In genomic region chr3:49669352-49669751, GRCh38 we compare ENCODE assay signal across 13 cellular contexts. TPM values are rescaled to one million over a fixed set of nuclear protein-coding genes. Genes with fewer than 3 reads are reported as not detected.
DNase-seq lines count a peak whose midpoint lies in the region; ATAC-seq, FAIRE-seq and TF ChIP-seq lines count a peak whose summit lies in the region.
"Had no signal": no experiment of that assay in that cellular context is flagged by ENCODE, and none has a peak within 500 bp of the region (broad histone marks: within the 10 kb centered on the region; RNA-seq: fewer than 3 reads in every experiment).

No MANE protein-coding gene starts in this region.

- ATAC-seq in A549 (no peak), HepG2 (no peak), SK-N-SH treated with all-trans-retinoic acid at 6 μM for 48 hours (no peak), GM21576 (IDR thresholded peaks at IDR 0.05; ENCODE audit: unreplicated experiment) (no peak)

- TF ChIP-seq EP300 in A549 (IDR thresholded peaks at IDR 0.05) (no peak), HepG2 (IDR thresholded peaks at IDR 0.05; ENCODE audit: low read depth in 2 of 2, low read length in 2 of 2) (no peak), HepG2 (CRISPR knock-in tag; IDR thresholded peaks at IDR 0.05; ENCODE audit: borderline replicate concordance) (no peak)

- intact Hi-C loops in HepG2 (cut with micrococcal nuclease; ENCODE audit: unreplicated experiment), result loop anchor here (5.0 kb wide), 1 partner anchor 82 kb away; no protein-coding TSS in a partner anchor

- H3K79me2 ChIP-seq in HepG2 (ENCODE audit: insufficient read depth, low read length) (no peaks in the 10 kb centered on the region), osteoblast (ENCODE audit: insufficient read depth, low read length) (peaks cover 6% of the 10 kb centered on the region)

- H4K20me1 ChIP-seq in HepG2 (ENCODE audit: insufficient read depth, low read length) (no peaks in the 10 kb centered on the region), osteoblast (ENCODE audit: insufficient read depth, low read length) (peaks cover 9% of the 10 kb centered on the region)

- H2AFZ ChIP-seq in HepG2 (ENCODE audit: low read length) (no peak overlapping the region), osteoblast (ENCODE audit: low read length) (no peak overlapping the region)
- H2AFZ ChIP-seq: GM23248 had no signal

- WGBS in A549 (ENCODE audit: missing lambda C conversion rate), result no CpG with 5 or more reads among the region's 3 CpGs
- WGBS in HepG2 (ENCODE audit: low lambda C conversion rate), result 87% methylated on average over 3 of the region's 3 CpGs

- no TSS peak for BruUV-seq in HepG2 (replicated peaks; lab: Mats Ljungman, UMichigan)

- no peak for TF ChIP-seq RAD21 in A549 (conservative IDR thresholded peaks at IDR 0.05 in 1 of 2, IDR thresholded peaks at IDR 0.05 in 1 of 2)
- no peak for TF ChIP-seq RAD21 in HepG2 (CRISPR knock-in tag; IDR thresholded peaks at IDR 0.05)

- H3K4me2 ChIP-seq in A549 (peak overlapping the region; percentile 70), HepG2 (ENCODE audit: low read depth, low read length) (no peak overlapping the region), osteoblast (ENCODE audit: insufficient read depth, low read length) (no peak overlapping the region)

- no peaks in the 10 kb centered on the region for H3K9me3 ChIP-seq in A549
- no peaks in the 10 kb centered on the region for H3K9me3 ChIP-seq in HepG2 (ENCODE audit: low read length)
- H3K9me3 ChIP-seq in osteoblast (ENCODE audit: low read depth, low read length), result no peaks in the 10 kb centered on the region
- H3K9me3 ChIP-seq: BLaER1 had no signal

- H3K4me3 ChIP-seq in A549 (no peak overlapping the region), HepG2 (replicated peaks in 1 of 3; ENCODE audit: insufficient read depth in 1 of 3, low read depth in 2 of 3, low read length in 3 of 3) (no peak overlapping the region), osteoblast (ENCODE audit: insufficient read depth, low read length) (no peak overlapping the region)
- H3K4me3 ChIP-seq: BLaER1, GM23248 had no signal

- H3K36me3 ChIP-seq in HepG2 (replicated peaks in 1 of 2; ENCODE audit: control insufficient read depth in 1 of 2, insufficient read depth in 2 of 2, low read length in 2 of 2) (no peaks in the 10 kb centered on the region), osteoblast (ENCODE audit: insufficient read depth, low read length) (no peaks in the 10 kb centered on the region)
- H3K36me3 ChIP-seq: BLaER1 had no signal

- in situ Hi-C loops in HepG2 (cut with HindIII; ENCODE audit: extremely low pct_ligation_motif_present, low pct_unique_long_range_greater_than_20kb), result no loop called here

- no peak for DNase-seq in A549 (ENCODE audit: low read depth in 1 of 2, low spot score in 1 of 2)
- no peak for DNase-seq in RWPE1 (ENCODE audit: low spot score)
- DNase-seq in HepG2 (ENCODE audit: low spot score), result no peak
- DNase-seq in osteoblast (ENCODE audit: insufficient read length, low spot score, missing footprints), result peak; percentile 78
- DNase-seq in occipital lobe (lab: John Stamatoyannopoulos, UW), result no peak
- DNase-seq in NCI-H2081 (lab: John Stamatoyannopoulos, UW), result no peak
- DNase-seq: AML-193, H7 had no signal

- H3K27me3 ChIP-seq in HepG2 (ENCODE audit: control insufficient read depth in 1 of 2, insufficient read depth in 2 of 2, low read length in 2 of 2) (no peaks in the 10 kb centered on the region), osteoblast (ENCODE audit: insufficient read depth, low read length) (peaks cover 3% of the 10 kb centered on the region)
- H3K27me3 ChIP-seq: BLaER1 had no signal

- H3K4me1 ChIP-seq in A549, result peaks cover 26% of the 10 kb centered on the region
- peaks cover 89% of the 10 kb centered on the region for H3K4me1 ChIP-seq in HepG2 (ENCODE audit: insufficient read depth, low read length)
- H3K4me1 ChIP-seq in osteoblast (ENCODE audit: insufficient read depth, low read length), result peaks cover 19% of the 10 kb centered on the region

- CTCF ChIA-PET in A549 (lab: Yijun Ruan, JAX), result interaction anchor here (1.0 to 5.4 kb wide), 3 partner anchors 13 to 131 kb away, joined by 4 to 210 read pairs (median 26); partner anchors contain the start of gene BSN
- CTCF ChIA-PET in RWPE1 (lab: Yijun Ruan, JAX), result no interaction called here
- CTCF ChIA-PET in HepG2 (lab: Yijun Ruan, JAX; ENCODE audit: low intra/inter-chr PET ratio, low total read pairs), result interaction anchor here (0.8 kb wide), 1 partner anchor 130 kb away, joined by 4 read pairs; no protein-coding TSS in a partner anchor

- H3K27ac ChIP-seq in A549 (peak overlapping the region in 1 of 2 experiments; percentile 67; a peak in 3 of 6 replicates), RWPE1 (peak overlapping the region; percentile 87), HepG2 (ENCODE audit: extremely low read length, insufficient read depth, low read length) (peak overlapping the region; percentile 45), osteoblast (ENCODE audit: low read depth, low read length) (no peak overlapping the region)
- H3K27ac ChIP-seq: 22Rv1, BLaER1, GM23248 had no signal

- no peak overlapping the region for H3K9ac ChIP-seq in HepG2 (ENCODE audit: insufficient read depth, low read depth, low read length)
- H3K9ac ChIP-seq: BLaER1, GM23248 had no signal

- TF ChIP-seq POLR2A in A549 (IDR thresholded peaks at IDR 0.05; ENCODE audit: low read length) (no peak), HepG2 (IDR thresholded peaks at IDR 0.05; ENCODE audit: insufficient read depth in 1 of 2, low read depth in 2 of 2, low read length in 2 of 2) (no peak)

- POLR2A ChIA-PET in A549 (lab: Yijun Ruan, JAX) (interaction anchor here (1.5 kb wide), 1 partner anchor 130 kb away, joined by 4 read pairs; no protein-coding TSS in a partner anchor), RWPE1 (lab: Yijun Ruan, JAX; ENCODE audit: low non-redundant PET) (no interaction called here), HepG2 (lab: Yijun Ruan, JAX) (interaction anchor here (0.8 to 2.0 kb wide), 3 partner anchors 115 to 132 kb away, joined by 5 to 28 read pairs (median 5); partner anchors contain the start of gene BSN)

- FAIRE-seq in A549 (lab: Jason Lieb, UNC), result no peak
- no peak for FAIRE-seq in HepG2 (lab: Jason Lieb, UNC)

- TF ChIP-seq CTCF in A549 (IDR thresholded peaks at IDR 0.05) (no peak), RWPE1 (conservative IDR thresholded peaks at IDR 0.05; ENCODE audit: low read depth) (no peak), HepG2 (CRISPR knock-in tag; IDR thresholded peaks at IDR 0.05) (no peak), osteoblast (IDR thresholded peaks at IDR 0.05; ENCODE audit: extremely low read depth, low read depth, low read length) (no peak)

RNA-seq across cellular contexts. Expression of gene APEH, which starts 4.8 kb away (rescaled TPM):
- polyA plus RNA-seq in A549 (2011; rRNA removed) (60.8 and 74.9 TPM in 2 replicates), A549 (2017; fragmentation: RNase III; extraction: RNeasy Plus Mini Kit Qiagen cat#74134 plus additional on column Dnase treatment) (57.9 to 66.9 TPM (median 64.9 TPM) in 3 replicates), HepG2 (2011; rRNA removed) (116 and 123 TPM in 2 replicates)
- polyA plus RNA-seq in A549 (2012; cell fraction: cytosol; rRNA removed), result 66.5 and 81.7 TPM in 2 replicates
- 122 and 140 TPM in 2 replicates for polyA plus RNA-seq in A549 (2012; cell fraction: nucleus; rRNA removed)
- 178 and 189 TPM in 2 replicates for polyA minus RNA-seq in A549 (2011; rRNA and poly(A)+ RNA removed)
- total RNA-seq in HepG2 (2016; rRNA removed; fragmentation: Illumina TruSeq; extraction: Trizol) (116 and 130 TPM in 2 replicates), osteoblast (98.8 and 101 TPM in 2 replicates), occipital lobe (65.4 TPM)
- total RNA-seq in HepG2 (2016; cell fraction: cytosol; rRNA removed; fragmentation: Illumina TruSeq; extraction: Trizol; ENCODE audit: low read depth), result 32.8 and 39.1 TPM in 2 replicates
- 118 and 134 TPM in 2 replicates for total RNA-seq in HepG2 (2016; cell fraction: insoluble cytoplasmic fraction; rRNA removed; fragmentation: Illumina TruSeq; extraction: Trizol)
- 57.5 and 60.4 TPM in 2 replicates for total RNA-seq in HepG2 (2016; cell fraction: membrane; rRNA removed; fragmentation: Illumina TruSeq; extraction: Trizol)
- total RNA-seq in HepG2 (2016; cell fraction: nucleus; rRNA removed; fragmentation: Illumina TruSeq; extraction: Trizol), result 99.4 and 109 TPM in 2 replicates
- polyA plus RNA-seq in HepG2 (2011; cell fraction: cytosol; rRNA removed), result 95.0 and 116 TPM in 2 replicates
- polyA plus RNA-seq in HepG2 (2011; cell fraction: nucleus; rRNA removed), result 227 and 231 TPM in 2 replicates
- 110 and 113 TPM in 2 replicates for polyA plus RNA-seq in HepG2 (2012)
- 22.6 and 23.9 TPM in 2 replicates for polyA plus RNA-seq in HepG2 (2016; cell fraction: cytosol; fragmentation: Illumina TruSeq; extraction: Trizol; ENCODE audit: low read depth)
- 87.5 and 96.0 TPM in 2 replicates for polyA plus RNA-seq in HepG2 (2016; cell fraction: insoluble cytoplasmic fraction; fragmentation: Illumina TruSeq; extraction: Trizol; ENCODE audit: low read depth)
- polyA plus RNA-seq in HepG2 (2016; cell fraction: membrane; fragmentation: Illumina TruSeq; extraction: Trizol; ENCODE audit: low read depth), result 27.9 and 31.1 TPM in 2 replicates
- 137 and 152 TPM in 2 replicates for polyA plus RNA-seq in HepG2 (2016; cell fraction: nucleus; fragmentation: Illumina TruSeq; extraction: Trizol; ENCODE audit: insufficient read depth, low read depth)
- 481 and 533 TPM in 2 replicates for polyA minus RNA-seq in HepG2 (2011; rRNA and poly(A)+ RNA removed; ENCODE audit: low replicate concordance)
- polyA minus RNA-seq in HepG2 (2011; cell fraction: cytosol; rRNA and poly(A)+ RNA removed), result 94.8 and 99.0 TPM in 2 replicates
- 120 and 143 TPM in 2 replicates for polyA minus RNA-seq in HepG2 (2011; cell fraction: nucleus; rRNA and poly(A)+ RNA removed)

RNA-seq across cellular contexts. Expression of gene MST1, which starts 19.9 kb away (rescaled TPM):
- polyA plus RNA-seq in A549 (2011; rRNA removed) (3.6 and 5.0 TPM in 2 replicates), A549 (2017; fragmentation: RNase III; extraction: RNeasy Plus Mini Kit Qiagen cat#74134 plus additional on column Dnase treatment) (3.2 to 6.9 TPM (median 4.9 TPM) in 3 replicates), HepG2 (2011; rRNA removed) (452 and 686 TPM in 2 replicates)
- 1.8 and 2.0 TPM in 2 replicates for polyA plus RNA-seq in A549 (2012; cell fraction: cytosol; rRNA removed)
- polyA plus RNA-seq in A549 (2012; cell fraction: nucleus; rRNA removed), result 38.0 and 40.8 TPM in 2 replicates
- 2.6 and 2.8 TPM in 2 replicates for polyA minus RNA-seq in A549 (2011; rRNA and poly(A)+ RNA removed)
- total RNA-seq in HepG2 (2016; rRNA removed; fragmentation: Illumina TruSeq; extraction: Trizol) (26.7 and 189 TPM in 2 replicates), osteoblast (6.5 and 6.9 TPM in 2 replicates), occipital lobe (7.5 TPM)
- 15.3 and 18.3 TPM in 2 replicates for total RNA-seq in HepG2 (2016; cell fraction: cytosol; rRNA removed; fragmentation: Illumina TruSeq; extraction: Trizol; ENCODE audit: low read depth)
- total RNA-seq in HepG2 (2016; cell fraction: insoluble cytoplasmic fraction; rRNA removed; fragmentation: Illumina TruSeq; extraction: Trizol), result 25.3 and 197 TPM in 2 replicates
- total RNA-seq in HepG2 (2016; cell fraction: membrane; rRNA removed; fragmentation: Illumina TruSeq; extraction: Trizol), result 14.6 and 16.5 TPM in 2 replicates
- 267 and 300 TPM in 2 replicates for total RNA-seq in HepG2 (2016; cell fraction: nucleus; rRNA removed; fragmentation: Illumina TruSeq; extraction: Trizol)
- polyA plus RNA-seq in HepG2 (2011; cell fraction: cytosol; rRNA removed), result 174 and 178 TPM in 2 replicates
- 7,383 and 7,818 TPM in 2 replicates for polyA plus RNA-seq in HepG2 (2011; cell fraction: nucleus; rRNA removed)
- polyA plus RNA-seq in HepG2 (2012), result 313 and 330 TPM in 2 replicates
- polyA plus RNA-seq in HepG2 (2016; cell fraction: cytosol; fragmentation: Illumina TruSeq; extraction: Trizol; ENCODE audit: low read depth), result 6.2 and 6.6 TPM in 2 replicates
- 20.9 and 21.3 TPM in 2 replicates for polyA plus RNA-seq in HepG2 (2016; cell fraction: insoluble cytoplasmic fraction; fragmentation: Illumina TruSeq; extraction: Trizol; ENCODE audit: low read depth)
- polyA plus RNA-seq in HepG2 (2016; cell fraction: membrane; fragmentation: Illumina TruSeq; extraction: Trizol; ENCODE audit: low read depth), result 9.6 and 10.0 TPM in 2 replicates
- polyA plus RNA-seq in HepG2 (2016; cell fraction: nucleus; fragmentation: Illumina TruSeq; extraction: Trizol; ENCODE audit: insufficient read depth, low read depth), result 695 and 762 TPM in 2 replicates
- 3.2 and 148 TPM in 2 replicates for polyA minus RNA-seq in HepG2 (2011; rRNA and poly(A)+ RNA removed; ENCODE audit: low replicate concordance)
- polyA minus RNA-seq in HepG2 (2011; cell fraction: cytosol; rRNA and poly(A)+ RNA removed), result 42.2 and 50.5 TPM in 2 replicates
- 323 and 384 TPM in 2 replicates for polyA minus RNA-seq in HepG2 (2011; cell fraction: nucleus; rRNA and poly(A)+ RNA removed)

RNA-seq across cellular contexts. Expression of gene RNF123, which starts 20.0 kb away (rescaled TPM):
- 14.4 and 21.3 TPM in 2 replicates for polyA plus RNA-seq in A549 (2011; rRNA removed)
- polyA plus RNA-seq in A549 (2012; cell fraction: cytosol; rRNA removed), result 26.4 and 33.3 TPM in 2 replicates
- polyA plus RNA-seq in A549 (2012; cell fraction: nucleus; rRNA removed), result 108 and 136 TPM in 2 replicates
- 12.9 to 16.1 TPM (median 16.0 TPM) in 3 replicates for polyA plus RNA-seq in A549 (2017; fragmentation: RNase III; extraction: RNeasy Plus Mini Kit Qiagen cat#74134 plus additional on column Dnase treatment)
- polyA minus RNA-seq in A549 (2011; rRNA and poly(A)+ RNA removed), result 29.7 and 31.8 TPM in 2 replicates
- total RNA-seq in HepG2 (2016; rRNA removed; fragmentation: Illumina TruSeq; extraction: Trizol), result 16.1 and 29.9 TPM in 2 replicates
- 7.6 and 8.9 TPM in 2 replicates for total RNA-seq in HepG2 (2016; cell fraction: cytosol; rRNA removed; fragmentation: Illumina TruSeq; extraction: Trizol; ENCODE audit: low read depth)
- total RNA-seq in HepG2 (2016; cell fraction: insoluble cytoplasmic fraction; rRNA removed; fragmentation: Illumina TruSeq; extraction: Trizol), result 12.8 and 27.1 TPM in 2 replicates
- 10.8 and 12.7 TPM in 2 replicates for total RNA-seq in HepG2 (2016; cell fraction: membrane; rRNA removed; fragmentation: Illumina TruSeq; extraction: Trizol)
- total RNA-seq in HepG2 (2016; cell fraction: nucleus; rRNA removed; fragmentation: Illumina TruSeq; extraction: Trizol), result 28.7 and 34.7 TPM in 2 replicates
- polyA plus RNA-seq in HepG2 (2011; rRNA removed), result 82.2 and 91.9 TPM in 2 replicates
- polyA plus RNA-seq in HepG2 (2011; cell fraction: cytosol; rRNA removed), result 37.9 and 55.2 TPM in 2 replicates
- polyA plus RNA-seq in HepG2 (2011; cell fraction: nucleus; rRNA removed), result 455 and 594 TPM in 2 replicates
- 27.9 and 34.2 TPM in 2 replicates for polyA plus RNA-seq in HepG2 (2012)
- 8.1 and 10.5 TPM in 2 replicates for polyA plus RNA-seq in HepG2 (2016; cell fraction: cytosol; fragmentation: Illumina TruSeq; extraction: Trizol; ENCODE audit: low read depth)
- 17.1 and 25.1 TPM in 2 replicates for polyA plus RNA-seq in HepG2 (2016; cell fraction: insoluble cytoplasmic fraction; fragmentation: Illumina TruSeq; extraction: Trizol; ENCODE audit: low read depth)
- polyA plus RNA-seq in HepG2 (2016; cell fraction: membrane; fragmentation: Illumina TruSeq; extraction: Trizol; ENCODE audit: low read depth), result 14.9 and 15.8 TPM in 2 replicates
- 108 and 116 TPM in 2 replicates for polyA plus RNA-seq in HepG2 (2016; cell fraction: nucleus; fragmentation: Illumina TruSeq; extraction: Trizol; ENCODE audit: insufficient read depth, low read depth)
- polyA minus RNA-seq in HepG2 (2011; rRNA and poly(A)+ RNA removed; ENCODE audit: low replicate concordance), result 88.9 and 105 TPM in 2 replicates
- 26.2 and 30.5 TPM in 2 replicates for polyA minus RNA-seq in HepG2 (2011; cell fraction: cytosol; rRNA and poly(A)+ RNA removed)
- polyA minus RNA-seq in HepG2 (2011; cell fraction: nucleus; rRNA and poly(A)+ RNA removed), result 55.9 and 56.4 TPM in 2 replicates
- 25.0 and 33.3 TPM in 2 replicates for total RNA-seq in osteoblast
- total RNA-seq in occipital lobe, result 23.2 TPM

RNA-seq across cellular contexts. Expression of gene AMIGO3, which starts 50.1 kb away (rescaled TPM):
- polyA plus RNA-seq in A549 (2011; rRNA removed) (0.03 TPM in 1 of 2 replicates, not detected in the other), A549 (2017; fragmentation: RNase III; extraction: RNeasy Plus Mini Kit Qiagen cat#74134 plus additional on column Dnase treatment) (0.13 TPM in 1 of 3 replicates, not detected in the others), HepG2 (2011; rRNA removed) (0.21 TPM in 1 of 2 replicates, not detected in the other)
- polyA plus RNA-seq in A549 (2012; cell fraction: cytosol; rRNA removed), result 0.26 and 0.88 TPM in 2 replicates
- polyA plus RNA-seq in A549 (2012; cell fraction: nucleus; rRNA removed), result 7.5 and 14.5 TPM in 2 replicates
- 0.34 TPM in 1 of 2 replicates, not detected in the other for polyA minus RNA-seq in A549 (2011; rRNA and poly(A)+ RNA removed)
- total RNA-seq in HepG2 (2016; rRNA removed; fragmentation: Illumina TruSeq; extraction: Trizol) (0.35 TPM in 1 of 2 replicates, not detected in the other), osteoblast (0.29 and 1.8 TPM in 2 replicates), occipital lobe (0.78 TPM)
- 0.18 and 0.51 TPM in 2 replicates for total RNA-seq in HepG2 (2016; cell fraction: cytosol; rRNA removed; fragmentation: Illumina TruSeq; extraction: Trizol; ENCODE audit: low read depth)
- 0.13 and 0.45 TPM in 2 replicates for total RNA-seq in HepG2 (2016; cell fraction: insoluble cytoplasmic fraction; rRNA removed; fragmentation: Illumina TruSeq; extraction: Trizol)
- total RNA-seq in HepG2 (2016; cell fraction: membrane; rRNA removed; fragmentation: Illumina TruSeq; extraction: Trizol), result 0.19 TPM in 1 of 2 replicates, not detected in the other
- total RNA-seq in HepG2 (2016; cell fraction: nucleus; rRNA removed; fragmentation: Illumina TruSeq; extraction: Trizol), result not detected in 2 replicates
- 0.03 and 0.07 TPM in 2 replicates for polyA plus RNA-seq in HepG2 (2011; cell fraction: cytosol; rRNA removed)
- polyA plus RNA-seq in HepG2 (2011; cell fraction: nucleus; rRNA removed), result 3.1 and 7.8 TPM in 2 replicates
- polyA plus RNA-seq in HepG2 (2012), result 0.36 TPM in 1 of 2 replicates, not detected in the other
- 0.40 and 0.44 TPM in 2 replicates for polyA plus RNA-seq in HepG2 (2016; cell fraction: cytosol; fragmentation: Illumina TruSeq; extraction: Trizol; ENCODE audit: low read depth)
- polyA plus RNA-seq in HepG2 (2016; cell fraction: insoluble cytoplasmic fraction; fragmentation: Illumina TruSeq; extraction: Trizol; ENCODE audit: low read depth), result 0.73 and 0.79 TPM in 2 replicates
- polyA plus RNA-seq in HepG2 (2016; cell fraction: membrane; fragmentation: Illumina TruSeq; extraction: Trizol; ENCODE audit: low read depth), result 0.40 and 0.43 TPM in 2 replicates
- polyA plus RNA-seq in HepG2 (2016; cell fraction: nucleus; fragmentation: Illumina TruSeq; extraction: Trizol; ENCODE audit: insufficient read depth, low read depth), result 0.53 and 1.7 TPM in 2 replicates
- 1.8 and 3.5 TPM in 2 replicates for polyA minus RNA-seq in HepG2 (2011; rRNA and poly(A)+ RNA removed; ENCODE audit: low replicate concordance)
- polyA minus RNA-seq in HepG2 (2011; cell fraction: cytosol; rRNA and poly(A)+ RNA removed), result 0.26 and 0.30 TPM in 2 replicates
- polyA minus RNA-seq in HepG2 (2011; cell fraction: nucleus; rRNA and poly(A)+ RNA removed), result 0.75 and 2.1 TPM in 2 replicates
- total RNA-seq: GM23248 had no signal

RNA-seq across cellular contexts. Expression of gene GMPPB, which starts 54.4 kb away (rescaled TPM):
- polyA plus RNA-seq in A549 (2011; rRNA removed) (12.2 and 12.9 TPM in 2 replicates), A549 (2017; fragmentation: RNase III; extraction: RNeasy Plus Mini Kit Qiagen cat#74134 plus additional on column Dnase treatment) (22.1 to 26.9 TPM (median 24.1 TPM) in 3 replicates), HepG2 (2011; rRNA removed) (6.5 and 9.1 TPM in 2 replicates)
- 23.8 and 27.3 TPM in 2 replicates for polyA plus RNA-seq in A549 (2012; cell fraction: cytosol; rRNA removed)
- polyA plus RNA-seq in A549 (2012; cell fraction: nucleus; rRNA removed), result 44.8 and 45.3 TPM in 2 replicates
- 20.8 and 22.9 TPM in 2 replicates for polyA minus RNA-seq in A549 (2011; rRNA and poly(A)+ RNA removed)
- total RNA-seq in HepG2 (2016; rRNA removed; fragmentation: Illumina TruSeq; extraction: Trizol) (21.7 and 23.1 TPM in 2 replicates), osteoblast (17.4 and 21.0 TPM in 2 replicates), occipital lobe (10.6 TPM)
- 3.9 and 5.4 TPM in 2 replicates for total RNA-seq in HepG2 (2016; cell fraction: cytosol; rRNA removed; fragmentation: Illumina TruSeq; extraction: Trizol; ENCODE audit: low read depth)
- total RNA-seq in HepG2 (2016; cell fraction: insoluble cytoplasmic fraction; rRNA removed; fragmentation: Illumina TruSeq; extraction: Trizol), result 21.2 and 23.8 TPM in 2 replicates
- total RNA-seq in HepG2 (2016; cell fraction: membrane; rRNA removed; fragmentation: Illumina TruSeq; extraction: Trizol), result 7.3 and 8.9 TPM in 2 replicates
- 14.9 and 16.7 TPM in 2 replicates for total RNA-seq in HepG2 (2016; cell fraction: nucleus; rRNA removed; fragmentation: Illumina TruSeq; extraction: Trizol)
- 6.3 and 8.4 TPM in 2 replicates for polyA plus RNA-seq in HepG2 (2011; cell fraction: cytosol; rRNA removed)
- polyA plus RNA-seq in HepG2 (2011; cell fraction: nucleus; rRNA removed), result 15.5 and 21.5 TPM in 2 replicates
- 4.8 and 5.8 TPM in 2 replicates for polyA plus RNA-seq in HepG2 (2012)
- polyA plus RNA-seq in HepG2 (2016; cell fraction: cytosol; fragmentation: Illumina TruSeq; extraction: Trizol; ENCODE audit: low read depth), result 3.3 and 3.7 TPM in 2 replicates
- polyA plus RNA-seq in HepG2 (2016; cell fraction: insoluble cytoplasmic fraction; fragmentation: Illumina TruSeq; extraction: Trizol; ENCODE audit: low read depth), result 17.8 and 18.8 TPM in 2 replicates
- 4.7 and 5.8 TPM in 2 replicates for polyA plus RNA-seq in HepG2 (2016; cell fraction: membrane; fragmentation: Illumina TruSeq; extraction: Trizol; ENCODE audit: low read depth)
- polyA plus RNA-seq in HepG2 (2016; cell fraction: nucleus; fragmentation: Illumina TruSeq; extraction: Trizol; ENCODE audit: insufficient read depth, low read depth), result 23.9 and 25.9 TPM in 2 replicates
- 21.4 and 30.7 TPM in 2 replicates for polyA minus RNA-seq in HepG2 (2011; rRNA and poly(A)+ RNA removed; ENCODE audit: low replicate concordance)
- polyA minus RNA-seq in HepG2 (2011; cell fraction: cytosol; rRNA and poly(A)+ RNA removed), result 4.2 and 5.6 TPM in 2 replicates
- 12.6 and 20.3 TPM in 2 replicates for polyA minus RNA-seq in HepG2 (2011; cell fraction: nucleus; rRNA and poly(A)+ RNA removed)
